Comparison of ENCODE assay signal across 8 cellular contexts in genomic region chr3:197711973-197712707, GRCh38.
DNase-seq lines count a peak whose midpoint lies in the region; ATAC-seq and TF ChIP-seq lines count a peak whose summit lies in the region.

No MANE protein-coding gene starts in this region.

- no peaks in the 10 kb centered on the region for H3K27me3 Mint-ChIP-seq in activated naive CD4-positive, alpha-beta T cell treated with anti-CD3 and anti-CD28 coated beads, Interleukin-2, amount 10 ng/mL, durations not matched to agents 7 days and 5 days

- ATAC-seq in GM19372 (IDR thresholded peaks at IDR 0.05; ENCODE audit: low read depth, unreplicated experiment) (peak; percentile 87), HG03469 (IDR thresholded peaks at IDR 0.05; ENCODE audit: unreplicated experiment) (peak; percentile 73)

- peaks cover 34% of the 10 kb centered on the region for H3K4me1 Mint-ChIP-seq in activated naive CD4-positive, alpha-beta T cell treated with anti-CD3 and anti-CD28 coated beads, Interleukin-2, amount 10 ng/mL, durations not matched to agents 7 days and 5 days

- CTCF ChIA-PET in activated naive CD4-positive, alpha-beta T cell treated with anti-CD3 and anti-CD28 coated beads, Interleukin-2, amount 10 ng/mL, durations not matched to agents 7 days and 5 days (lab: Charles Lee) = interaction anchor here (0.8 to 1.8 kb wide), 5 partner anchors 9 to 113 kb away, joined by 3 to 4 read pairs (median 3); no protein-coding TSS in a partner anchor

- H3K27ac Mint-ChIP-seq in activated naive CD4-positive, alpha-beta T cell treated with anti-CD3 and anti-CD28 coated beads, Interleukin-2, amount 10 ng/mL, durations not matched to agents 7 days and 5 days = peak overlapping the region; percentile 96

- H3K4me3 Mint-ChIP-seq in activated naive CD4-positive, alpha-beta T cell treated with anti-CD3 and anti-CD28 coated beads, Interleukin-2, amount 10 ng/mL, durations not matched to agents 7 days and 5 days = peak overlapping the region; percentile 64

- peak overlapping the region; percentile 70 for H3K4me3 ChIP-seq in AG10803 (ENCODE audit: low read length)

- no peak for TF ChIP-seq CTCF in AG10803 (conservative IDR thresholded peaks at IDR 0.05; ENCODE audit: low read length)

- DNase-seq in AG10803 (ENCODE audit: low read depth) (peak; percentile 95), SIG-M5 treated with dmso at 0.1 percent for 504 hours (lab: John Stamatoyannopoulos, UW; ENCODE audit: unreplicated experiment) (peak; percentile 98), germinal center (ENCODE audit: low spot score) (peak; percentile 60), nucleus accumbens (lab: John Stamatoyannopoulos, UW) (peak in 55 of 56 donors; percentile 12 to 93 (median 75)), substantia nigra (lab: John Stamatoyannopoulos, UW) (peak in 48 of 49 donors; percentile 1 to 88 (median 64))
- DNase-seq in activated naive CD4-positive, alpha-beta T cell treated with anti-CD3 and anti-CD28 coated beads, Interleukin-2, amount 10 ng/mL, durations not matched to agents 7 days and 5 days = peak; percentile 92

- H3K27ac ChIP-seq in substantia nigra (ENCODE audit: low read depth, low read length, poor library complexity, severe bottlenecking) = peak overlapping the region; percentile 83

- H3K36me3 Mint-ChIP-seq in activated naive CD4-positive, alpha-beta T cell treated with anti-CD3 and anti-CD28 coated beads, Interleukin-2, amount 10 ng/mL, durations not matched to agents 7 days and 5 days = peaks cover 28% of the 10 kb centered on the region

- no peaks in the 10 kb centered on the region for H3K9me3 Mint-ChIP-seq in activated naive CD4-positive, alpha-beta T cell treated with anti-CD3 and anti-CD28 coated beads, Interleukin-2, amount 10 ng/mL, durations not matched to agents 7 days and 5 days

Comparison
In these comparisons a context has a peak if more than half of its experiments do, and no peak if none do; other contexts are left out.
1. Peak in every context shown above with its lines: DNase-seq, ATAC-seq, H3K4me3 ChIP-seq and H3K27ac ChIP-seq.